ENCODE assay signal across 16 cellular contexts in the genomic region with DNA sequence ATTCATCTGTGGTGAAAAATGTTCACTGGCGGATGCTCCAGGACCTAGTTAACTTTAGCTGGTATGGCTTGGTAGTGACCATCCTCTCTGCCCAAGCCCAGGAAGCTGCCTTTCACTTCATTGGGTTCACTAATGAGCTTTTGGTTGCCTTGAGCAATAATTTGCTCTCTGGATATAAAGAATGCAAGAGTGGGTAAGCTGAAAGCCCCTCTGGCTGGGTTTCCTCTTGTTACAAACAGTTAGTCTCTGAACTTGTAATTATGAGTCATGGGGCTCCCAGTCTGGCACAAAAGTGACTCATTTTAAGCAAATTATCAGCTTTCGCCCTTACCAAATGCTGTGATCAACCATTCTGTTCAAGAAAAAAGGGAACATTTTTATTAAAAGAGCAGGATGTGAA.
DNase-seq lines count a peak whose midpoint lies in the region; ATAC-seq and TF ChIP-seq lines count a peak whose summit lies in the region.
"Had no signal": no experiment of that assay in that cellular context is flagged by ENCODE, and none has a peak within 500 bp of the region (broad histone marks: within the 10 kb centered on the region; RNA-seq: fewer than 3 reads in every experiment).

No MANE protein-coding gene starts in this region.

- H3K4me3 ChIP-seq in epithelial cell of proximal tubule (ENCODE audit: low read depth, low read length) (no peak overlapping the region), retinal pigment epithelial cell (ENCODE audit: low read length) (no peak overlapping the region)
- H3K4me3 ChIP-seq: heart right ventricle, left ventricle myocardium inferior, thoracic aorta had no signal

- no peak for ATAC-seq in GM18907 (IDR thresholded peaks at IDR 0.05; ENCODE audit: unreplicated experiment)
- ATAC-seq in GM18520 (IDR thresholded peaks at IDR 0.05; ENCODE audit: unreplicated experiment): no peak
- ATAC-seq: heart right ventricle; natural killer cell treated with Interleukin-12 subunit alpha and Interleukin-12 subunit beta and Interleukin-15 and Interleukin-18, amount 100 ng/mL, for 72 hours had no signal

- DNase-seq in DMS53 (lab: John Stamatoyannopoulos, UW): peak; percentile 3
- no peak for DNase-seq in DMS53 treated with DMSO at 0.1 percent for 48 hours (lab: John Stamatoyannopoulos, UW; ENCODE audit: unreplicated experiment)
- peak; percentile 7 for DNase-seq in NCI-H69 (lab: John Stamatoyannopoulos, UW)
- peak; percentile 79 for DNase-seq in epithelial cell of proximal tubule (ENCODE audit: low read depth)
- DNase-seq in retinal pigment epithelial cell (ENCODE audit: low read depth): peak; percentile 89
- no peak for DNase-seq in NCI-H187 treated with DMSO at 0.1 percent for 48 hours (lab: John Stamatoyannopoulos, UW)
- DNase-seq: heart right ventricle, left ventricle myocardium inferior, NCI-H1105, NCI-H526, Right ventricle myocardium superior, small intestine had no signal

- TF ChIP-seq CTCF in epithelial cell of proximal tubule (conservative IDR thresholded peaks at IDR 0.05; ENCODE audit: low read depth, low read length) (no peak), retinal pigment epithelial cell (conservative IDR thresholded peaks at IDR 0.05; ENCODE audit: low read depth, low read length) (no peak)

Comparison
In these comparisons a context has a peak if more than half of its experiments do, and no peak if none do; other contexts are left out.
1. DNase-seq: peak in DMS53 (single experiment), NCI-H69 (single experiment), epithelial cell of proximal tubule (single experiment) and retinal pigment epithelial cell (single experiment); none in DMS53 treated with DMSO at 0.1 percent for 48 hours (single experiment) and NCI-H187 treated with DMSO at 0.1 percent for 48 hours (single experiment).